Comparison of ENCODE assay signal across 1 cellular context in the genomic region with DNA sequence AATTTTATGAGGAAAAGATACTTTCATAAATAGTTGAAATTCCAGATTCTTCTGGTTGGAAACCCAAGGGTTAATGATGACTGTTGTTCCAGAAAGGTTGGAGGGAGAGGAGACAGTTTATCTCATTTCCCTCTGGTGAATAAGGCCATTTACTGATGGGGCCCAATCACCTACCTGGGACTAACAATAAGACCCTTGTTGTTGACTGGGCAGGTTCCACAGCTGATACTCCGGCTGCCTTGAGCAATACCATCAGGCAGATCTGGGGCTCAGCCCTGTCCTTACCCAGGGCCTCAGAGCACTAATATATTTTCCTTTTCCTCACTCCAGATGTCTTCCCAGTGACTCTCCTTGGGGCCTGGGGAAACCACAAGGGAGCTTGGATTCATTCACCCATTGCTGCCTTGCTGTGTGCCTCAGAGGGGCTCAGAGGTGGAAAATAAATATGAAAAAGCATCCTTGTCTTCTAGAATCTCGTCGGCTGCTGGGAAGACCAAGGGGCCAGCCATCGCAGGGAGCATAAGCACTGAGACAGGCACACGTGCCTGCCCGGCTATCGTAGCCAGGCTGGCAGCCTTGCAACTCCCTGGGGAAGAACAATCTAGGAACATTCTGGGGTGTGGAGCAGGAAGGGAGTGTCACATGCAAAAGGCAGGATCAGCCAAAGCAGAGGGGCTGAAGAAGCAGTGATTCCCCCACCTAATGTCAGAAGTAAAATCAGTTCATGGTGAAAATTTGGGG.
TF ChIP-seq lines count a peak whose summit lies in the region.

No MANE protein-coding gene starts in this region.

TF ChIP-seq in HepG2, 621 proteins besides CTCF, POLR2A, EP300 and RAD21 (continued from another document and continues in another):
- TF ChIP-seq ZNF672 (CRISPR knock-in tag; IDR thresholded peaks at IDR 0.05) (no peak), ZFYVE20 (CRISPR knock-in tag; IDR thresholded peaks at IDR 0.05; ENCODE audit: borderline replicate concordance, low read depth) (no peak), MYNN (CRISPR knock-in tag; IDR thresholded peaks at IDR 0.05; ENCODE audit: low read depth) (no peak), ZNF598 (CRISPR knock-in tag; IDR thresholded peaks at IDR 0.05; ENCODE audit: borderline replicate concordance) (no peak), U2AF1 (optimal IDR thresholded peaks at IDR 0.05; ENCODE audit: low read depth, low read length) (no peak), TBX3 (IDR thresholded peaks at IDR 0.05; ENCODE audit: borderline replicate concordance) (no peak), MTA3 (CRISPR knock-in tag; IDR thresholded peaks at IDR 0.05) (no peak), ZNF274 (CRISPR knock-in tag; IDR thresholded peaks at IDR 0.05) (no peak; the same call in 1 of the 2 replicates), FOXC1 (CRISPR knock-in tag; IDR thresholded peaks at IDR 0.05; ENCODE audit: borderline replicate concordance) (no peak), YEATS2 (CRISPR knock-in tag; IDR thresholded peaks at IDR 0.05; ENCODE audit: borderline replicate concordance) (no peak), ZNF629 (CRISPR knock-in tag; conservative IDR thresholded peaks at IDR 0.05) (no peak), ZNF333 (CRISPR knock-in tag; IDR thresholded peaks at IDR 0.05; ENCODE audit: borderline replicate concordance) (no peak), ARHGAP35 (CRISPR knock-in tag; IDR thresholded peaks at IDR 0.05; ENCODE audit: borderline replicate concordance) (no peak), ZNF350 (CRISPR knock-in tag; IDR thresholded peaks at IDR 0.05; ENCODE audit: borderline replicate concordance, low read depth) (no peak), KLF15 (CRISPR knock-in tag; IDR thresholded peaks at IDR 0.05; ENCODE audit: borderline replicate concordance) (no peak), MAZ (IDR thresholded peaks at IDR 0.05; ENCODE audit: borderline replicate concordance, low read depth, low read length) (no peak), MAZ (CRISPR knock-in tag; IDR thresholded peaks at IDR 0.05; ENCODE audit: low read depth) (no peak), ZSCAN9 (CRISPR knock-in tag; IDR thresholded peaks at IDR 0.05; ENCODE audit: borderline replicate concordance) (no peak), ZNF138 (CRISPR knock-in tag; IDR thresholded peaks at IDR 0.05; ENCODE audit: low read depth) (no peak), CHD4 (IDR thresholded peaks at IDR 0.05; ENCODE audit: borderline replicate concordance, low read length) (no peak)
- TF ChIP-seq, protein P1, sequence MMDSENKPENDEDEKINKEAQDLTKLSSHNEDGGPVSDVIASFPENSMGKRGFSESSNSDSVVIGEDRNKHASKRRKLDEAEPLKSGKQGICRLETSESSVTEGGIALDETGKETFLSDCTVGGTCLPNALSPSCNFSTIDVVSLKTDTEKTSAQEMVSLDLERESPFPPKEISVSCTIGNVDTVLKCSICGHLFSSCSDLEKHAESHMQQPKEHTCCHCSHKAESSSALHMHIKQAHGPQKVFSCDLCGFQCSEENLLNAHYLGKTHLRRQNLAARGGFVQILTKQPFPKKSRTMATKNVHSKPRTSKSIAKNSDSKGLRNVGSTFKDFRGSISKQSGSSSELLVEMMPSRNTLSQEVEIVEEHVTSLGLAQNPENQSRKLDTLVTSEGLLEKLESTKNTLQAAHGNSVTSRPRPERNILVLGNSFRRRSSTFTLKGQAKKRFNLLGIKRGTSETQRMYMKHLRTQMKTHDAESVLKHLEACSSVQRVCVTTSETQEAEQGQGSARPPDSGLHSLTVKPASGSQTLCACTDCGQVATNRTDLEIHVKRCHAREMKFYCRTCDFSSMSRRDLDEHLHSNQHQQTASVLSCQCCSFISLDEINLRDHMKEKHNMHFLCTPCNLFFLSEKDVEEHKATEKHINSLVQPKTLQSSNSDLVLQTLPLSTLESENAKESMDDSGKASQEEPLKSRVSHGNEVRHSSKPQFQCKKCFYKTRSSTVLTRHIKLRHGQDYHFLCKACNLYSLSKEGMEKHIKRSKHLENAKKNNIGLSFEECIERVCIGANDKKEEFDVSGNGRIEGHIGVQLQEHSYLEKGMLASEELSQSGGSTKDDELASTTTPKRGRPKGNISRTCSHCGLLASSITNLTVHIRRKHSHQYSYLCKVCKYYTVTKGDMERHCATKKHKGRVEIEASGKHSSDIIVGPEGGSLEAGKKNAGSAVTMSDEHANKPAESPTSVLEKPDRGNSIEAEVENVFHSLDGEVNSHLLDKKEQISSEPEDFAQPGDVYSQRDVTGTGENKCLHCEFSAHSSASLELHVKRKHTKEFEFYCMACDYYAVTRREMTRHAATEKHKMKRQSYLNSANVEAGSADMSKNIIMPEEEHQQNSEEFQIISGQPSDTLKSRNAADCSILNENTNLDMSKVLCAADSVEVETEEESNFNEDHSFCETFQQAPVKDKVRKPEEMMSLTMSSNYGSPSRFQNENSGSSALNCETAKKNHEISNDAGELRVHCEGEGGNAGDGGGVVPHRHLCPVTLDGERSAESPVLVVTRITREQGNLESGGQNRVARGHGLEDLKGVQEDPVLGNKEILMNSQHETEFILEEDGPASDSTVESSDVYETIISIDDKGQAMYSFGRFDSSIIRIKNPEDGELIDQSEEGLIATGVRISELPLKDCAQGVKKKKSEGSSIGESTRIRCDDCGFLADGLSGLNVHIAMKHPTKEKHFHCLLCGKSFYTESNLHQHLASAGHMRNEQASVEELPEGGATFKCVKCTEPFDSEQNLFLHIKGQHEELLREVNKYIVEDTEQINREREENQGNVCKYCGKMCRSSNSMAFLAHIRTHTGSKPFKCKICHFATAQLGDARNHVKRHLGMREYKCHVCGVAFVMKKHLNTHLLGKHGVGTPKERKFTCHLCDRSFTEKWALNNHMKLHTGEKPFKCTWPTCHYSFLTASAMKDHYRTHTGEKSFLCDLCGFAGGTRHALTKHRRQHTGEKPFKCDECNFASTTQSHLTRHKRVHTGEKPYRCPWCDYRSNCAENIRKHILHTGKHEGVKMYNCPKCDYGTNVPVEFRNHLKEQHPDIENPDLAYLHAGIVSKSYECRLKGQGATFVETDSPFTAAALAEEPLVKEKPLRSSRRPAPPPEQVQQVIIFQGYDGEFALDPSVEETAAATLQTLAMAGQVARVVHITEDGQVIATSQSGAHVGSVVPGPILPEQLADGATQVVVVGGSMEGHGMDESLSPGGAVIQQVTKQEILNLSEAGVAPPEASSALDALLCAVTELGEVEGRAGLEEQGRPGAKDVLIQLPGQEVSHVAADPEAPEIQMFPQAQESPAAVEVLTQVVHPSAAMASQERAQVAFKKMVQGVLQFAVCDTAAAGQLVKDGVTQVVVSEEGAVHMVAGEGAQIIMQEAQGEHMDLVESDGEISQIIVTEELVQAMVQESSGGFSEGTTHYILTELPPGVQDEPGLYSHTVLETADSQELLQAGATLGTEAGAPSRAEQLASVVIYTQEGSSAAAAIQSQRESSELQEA (CRISPR knock-in tag; IDR thresholded peaks at IDR 0.05; ENCODE audit: not compliant biosample characterization), result no peak
- TF ChIP-seq, protein P2, sequence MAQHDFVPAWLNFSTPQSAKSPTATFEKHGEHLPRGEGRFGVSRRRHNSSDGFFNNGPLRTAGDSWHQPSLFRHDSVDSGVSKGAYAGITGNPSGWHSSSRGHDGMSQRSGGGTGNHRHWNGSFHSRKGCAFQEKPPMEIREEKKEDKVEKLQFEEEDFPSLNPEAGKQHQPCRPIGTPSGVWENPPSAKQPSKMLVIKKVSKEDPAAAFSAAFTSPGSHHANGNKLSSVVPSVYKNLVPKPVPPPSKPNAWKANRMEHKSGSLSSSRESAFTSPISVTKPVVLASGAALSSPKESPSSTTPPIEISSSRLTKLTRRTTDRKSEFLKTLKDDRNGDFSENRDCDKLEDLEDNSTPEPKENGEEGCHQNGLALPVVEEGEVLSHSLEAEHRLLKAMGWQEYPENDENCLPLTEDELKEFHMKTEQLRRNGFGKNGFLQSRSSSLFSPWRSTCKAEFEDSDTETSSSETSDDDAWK (CRISPR knock-in tag; IDR thresholded peaks at IDR 0.05), result no peak
- TF ChIP-seq, protein P3, sequence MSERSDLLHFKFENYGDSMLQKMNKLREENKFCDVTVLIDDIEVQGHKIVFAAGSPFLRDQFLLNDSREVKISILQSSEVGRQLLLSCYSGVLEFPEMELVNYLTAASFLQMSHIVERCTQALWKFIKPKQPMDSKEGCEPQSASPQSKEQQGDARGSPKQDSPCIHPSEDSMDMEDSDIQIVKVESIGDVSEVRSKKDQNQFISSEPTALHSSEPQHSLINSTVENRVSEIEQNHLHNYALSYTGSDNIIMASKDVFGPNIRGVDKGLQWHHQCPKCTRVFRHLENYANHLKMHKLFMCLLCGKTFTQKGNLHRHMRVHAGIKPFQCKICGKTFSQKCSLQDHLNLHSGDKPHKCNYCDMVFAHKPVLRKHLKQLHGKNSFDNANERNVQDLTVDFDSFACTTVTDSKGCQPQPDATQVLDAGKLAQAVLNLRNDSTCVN (CRISPR knock-in tag; IDR thresholded peaks at IDR 0.05; ENCODE audit: borderline replicate concordance), result no peak
- TF ChIP-seq, protein P4, sequence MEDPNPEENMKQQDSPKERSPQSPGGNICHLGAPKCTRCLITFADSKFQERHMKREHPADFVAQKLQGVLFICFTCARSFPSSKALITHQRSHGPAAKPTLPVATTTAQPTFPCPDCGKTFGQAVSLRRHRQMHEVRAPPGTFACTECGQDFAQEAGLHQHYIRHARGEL (CRISPR knock-in tag; IDR thresholded peaks at IDR 0.05), result no peak
- TF ChIP-seq, protein P5, sequence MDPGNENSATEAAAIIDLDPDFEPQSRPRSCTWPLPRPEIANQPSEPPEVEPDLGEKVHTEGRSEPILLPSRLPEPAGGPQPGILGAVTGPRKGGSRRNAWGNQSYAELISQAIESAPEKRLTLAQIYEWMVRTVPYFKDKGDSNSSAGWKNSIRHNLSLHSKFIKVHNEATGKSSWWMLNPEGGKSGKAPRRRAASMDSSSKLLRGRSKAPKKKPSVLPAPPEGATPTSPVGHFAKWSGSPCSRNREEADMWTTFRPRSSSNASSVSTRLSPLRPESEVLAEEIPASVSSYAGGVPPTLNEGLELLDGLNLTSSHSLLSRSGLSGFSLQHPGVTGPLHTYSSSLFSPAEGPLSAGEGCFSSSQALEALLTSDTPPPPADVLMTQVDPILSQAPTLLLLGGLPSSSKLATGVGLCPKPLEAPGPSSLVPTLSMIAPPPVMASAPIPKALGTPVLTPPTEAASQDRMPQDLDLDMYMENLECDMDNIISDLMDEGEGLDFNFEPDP (CRISPR knock-in tag; conservative IDR thresholded peaks at IDR 0.05), result no peak
- TF ChIP-seq, protein P6, sequence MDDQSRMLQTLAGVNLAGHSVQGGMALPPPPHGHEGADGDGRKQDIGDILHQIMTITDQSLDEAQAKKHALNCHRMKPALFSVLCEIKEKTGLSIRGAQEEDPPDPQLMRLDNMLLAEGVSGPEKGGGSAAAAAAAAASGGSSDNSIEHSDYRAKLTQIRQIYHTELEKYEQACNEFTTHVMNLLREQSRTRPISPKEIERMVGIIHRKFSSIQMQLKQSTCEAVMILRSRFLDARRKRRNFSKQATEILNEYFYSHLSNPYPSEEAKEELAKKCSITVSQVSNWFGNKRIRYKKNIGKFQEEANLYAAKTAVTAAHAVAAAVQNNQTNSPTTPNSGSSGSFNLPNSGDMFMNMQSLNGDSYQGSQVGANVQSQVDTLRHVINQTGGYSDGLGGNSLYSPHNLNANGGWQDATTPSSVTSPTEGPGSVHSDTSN (CRISPR knock-in tag; IDR thresholded peaks at IDR 0.05; ENCODE audit: borderline replicate concordance), result no peak
- TF ChIP-seq, protein P7, sequence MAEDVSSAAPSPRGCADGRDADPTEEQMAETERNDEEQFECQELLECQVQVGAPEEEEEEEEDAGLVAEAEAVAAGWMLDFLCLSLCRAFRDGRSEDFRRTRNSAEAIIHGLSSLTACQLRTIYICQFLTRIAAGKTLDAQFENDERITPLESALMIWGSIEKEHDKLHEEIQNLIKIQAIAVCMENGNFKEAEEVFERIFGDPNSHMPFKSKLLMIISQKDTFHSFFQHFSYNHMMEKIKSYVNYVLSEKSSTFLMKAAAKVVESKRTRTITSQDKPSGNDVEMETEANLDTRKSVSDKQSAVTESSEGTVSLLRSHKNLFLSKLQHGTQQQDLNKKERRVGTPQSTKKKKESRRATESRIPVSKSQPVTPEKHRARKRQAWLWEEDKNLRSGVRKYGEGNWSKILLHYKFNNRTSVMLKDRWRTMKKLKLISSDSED (CRISPR knock-in tag; IDR thresholded peaks at IDR 0.05), result no peak
- TF ChIP-seq, protein P8, sequence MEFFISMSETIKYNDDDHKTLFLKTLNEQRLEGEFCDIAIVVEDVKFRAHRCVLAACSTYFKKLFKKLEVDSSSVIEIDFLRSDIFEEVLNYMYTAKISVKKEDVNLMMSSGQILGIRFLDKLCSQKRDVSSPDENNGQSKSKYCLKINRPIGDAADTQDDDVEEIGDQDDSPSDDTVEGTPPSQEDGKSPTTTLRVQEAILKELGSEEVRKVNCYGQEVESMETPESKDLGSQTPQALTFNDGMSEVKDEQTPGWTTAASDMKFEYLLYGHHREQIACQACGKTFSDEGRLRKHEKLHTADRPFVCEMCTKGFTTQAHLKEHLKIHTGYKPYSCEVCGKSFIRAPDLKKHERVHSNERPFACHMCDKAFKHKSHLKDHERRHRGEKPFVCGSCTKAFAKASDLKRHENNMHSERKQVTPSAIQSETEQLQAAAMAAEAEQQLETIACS (CRISPR knock-in tag; IDR thresholded peaks at IDR 0.05), result no peak
- TF ChIP-seq, protein P9, sequence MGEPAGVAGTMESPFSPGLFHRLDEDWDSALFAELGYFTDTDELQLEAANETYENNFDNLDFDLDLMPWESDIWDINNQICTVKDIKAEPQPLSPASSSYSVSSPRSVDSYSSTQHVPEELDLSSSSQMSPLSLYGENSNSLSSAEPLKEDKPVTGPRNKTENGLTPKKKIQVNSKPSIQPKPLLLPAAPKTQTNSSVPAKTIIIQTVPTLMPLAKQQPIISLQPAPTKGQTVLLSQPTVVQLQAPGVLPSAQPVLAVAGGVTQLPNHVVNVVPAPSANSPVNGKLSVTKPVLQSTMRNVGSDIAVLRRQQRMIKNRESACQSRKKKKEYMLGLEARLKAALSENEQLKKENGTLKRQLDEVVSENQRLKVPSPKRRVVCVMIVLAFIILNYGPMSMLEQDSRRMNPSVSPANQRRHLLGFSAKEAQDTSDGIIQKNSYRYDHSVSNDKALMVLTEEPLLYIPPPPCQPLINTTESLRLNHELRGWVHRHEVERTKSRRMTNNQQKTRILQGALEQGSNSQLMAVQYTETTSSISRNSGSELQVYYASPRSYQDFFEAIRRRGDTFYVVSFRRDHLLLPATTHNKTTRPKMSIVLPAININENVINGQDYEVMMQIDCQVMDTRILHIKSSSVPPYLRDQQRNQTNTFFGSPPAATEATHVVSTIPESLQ (CRISPR knock-in tag; conservative IDR thresholded peaks at IDR 0.05), result no peak
- TF ChIP-seq, protein P10, sequence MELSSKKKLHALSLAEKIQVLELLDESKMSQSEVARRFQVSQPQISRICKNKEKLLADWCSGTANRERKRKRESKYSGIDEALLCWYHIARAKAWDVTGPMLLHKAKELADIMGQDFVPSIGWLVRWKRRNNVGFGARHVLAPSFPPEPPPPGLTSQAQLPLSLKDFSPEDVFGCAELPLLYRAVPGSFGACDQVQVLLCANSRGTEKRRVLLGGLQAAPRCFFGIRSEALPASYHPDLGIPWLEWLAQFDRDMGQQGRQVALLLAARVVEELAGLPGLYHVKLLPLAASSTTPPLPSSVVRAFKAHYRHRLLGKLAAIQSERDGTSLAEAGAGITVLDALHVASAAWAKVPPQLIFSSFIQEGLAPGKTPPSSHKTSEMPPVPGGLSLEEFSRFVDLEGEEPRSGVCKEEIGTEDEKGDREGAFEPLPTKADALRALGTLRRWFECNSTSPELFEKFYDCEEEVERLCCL (CRISPR knock-in tag; IDR thresholded peaks at IDR 0.05; ENCODE audit: borderline replicate concordance), result no peak
- TF ChIP-seq, protein P11, sequence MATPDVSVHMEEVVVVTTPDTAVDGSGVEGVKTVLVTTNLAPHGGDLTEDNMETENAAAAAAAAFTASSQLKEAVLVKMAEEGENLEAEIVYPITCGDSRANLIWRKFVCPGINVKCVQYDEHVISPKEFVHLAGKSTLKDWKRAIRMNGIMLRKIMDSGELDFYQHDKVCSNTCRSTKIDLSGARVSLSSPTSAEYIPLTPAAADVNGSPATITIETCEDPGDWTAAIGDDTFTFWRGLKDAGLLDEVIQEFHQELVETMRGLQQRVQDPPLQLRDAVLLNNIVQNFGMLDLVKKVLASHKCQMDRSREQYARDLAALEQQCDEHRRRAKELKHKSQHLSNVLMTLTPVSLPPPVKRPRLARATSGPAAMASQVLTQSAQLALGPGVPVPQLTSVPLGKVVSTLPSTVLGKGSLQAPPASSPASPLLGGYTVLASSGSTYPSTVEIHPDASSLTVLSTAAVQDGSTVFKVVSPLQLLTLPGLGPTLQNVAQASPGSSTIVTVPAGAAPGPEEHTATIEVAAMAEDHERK (CRISPR knock-in tag; IDR thresholded peaks at IDR 0.05; ENCODE audit: low read depth), result no peak
